Comparison of ENCODE assay signal across 26 cellular contexts in genomic region chr16:88721815-88722755, GRCh38. TPM values are rescaled to one million over a fixed set of nuclear protein-coding genes. Genes with fewer than 3 reads are reported as not detected.
DNase-seq lines count a peak whose midpoint lies in the region; ATAC-seq, FAIRE-seq and TF ChIP-seq lines count a peak whose summit lies in the region.
"Had no signal": no experiment of that assay in that cellular context is flagged by ENCODE, and none has a peak within 500 bp of the region (broad histone marks: within the 10 kb centered on the region; RNA-seq: fewer than 3 reads in every experiment).

No MANE protein-coding gene starts in this region.

- in situ Hi-C loops in HepG2 (cut with HindIII; ENCODE audit: extremely low pct_ligation_motif_present, low pct_unique_long_range_greater_than_20kb): no loop called here

- DNase-seq in HepG2 (ENCODE audit: low spot score) (no peak), right lobe of liver (no peak), neuronal stem cell (ENCODE audit: low spot score) (no peak), T-helper 17 cell (no peak)
- DNase-seq in stimulated activated effector memory CD8-positive, alpha-beta T cell treated with anti-CD3 and anti-CD28 coated beads, Interleukin-12 subunit alpha, Interleukin-12 subunit beta, amount 100 ng/mL, for 72 hours (ENCODE audit: low spot score in 2 of 2): no peak
- DNase-seq: 8988T; ACHN; AML-193; BE2C; CD4-positive, alpha-beta T cell; CD8-positive, alpha-beta memory T cell; DMS 273 treated with DMSO at 0.1 percent for 48 hours; DMS79; EL; GDM1 had no signal

- H3K23ac ChIP-seq in neuronal stem cell (ENCODE audit: low read depth, low read length, poor library complexity): peak overlapping the region; percentile 73

- no peak for FAIRE-seq in HepG2 (lab: Jason Lieb, UNC)
- FAIRE-seq: A549, D721Med, GM12878, GM18507 had no signal

- H4K8ac ChIP-seq in neuronal stem cell (ENCODE audit: low read depth, low read length): no peak overlapping the region

- no peak overlapping the region for H3K27ac ChIP-seq in HepG2 (ENCODE audit: extremely low read length, insufficient read depth, low read length)
- no peak overlapping the region for H3K27ac ChIP-seq in right lobe of liver
- H3K27ac ChIP-seq in neuronal stem cell (replicated peaks; ENCODE audit: low read length): no peak overlapping the region
- H3K27ac ChIP-seq: A549; BLaER1 treated with 17β-estradiol and CSF1 and Interleukin-3, amounts not matched to agents 10 nM and 100 nM had no signal

- H3K27me3 Mint-ChIP-seq in T-helper 17 cell: no peaks in the 10 kb centered on the region
- H3K27me3 Mint-ChIP-seq: CD4-positive, alpha-beta T cell had no signal

- H3K4me1 ChIP-seq in HepG2 (ENCODE audit: insufficient read depth, low read length): no peaks in the 10 kb centered on the region
- H3K4me1 ChIP-seq in right lobe of liver: no peaks in the 10 kb centered on the region
- no peaks in the 10 kb centered on the region for H3K4me1 ChIP-seq in neuronal stem cell (ENCODE audit: control insufficient read depth in 2 of 2, insufficient read depth in 1 of 2, low read depth in 1 of 2, low read length in 2 of 2)
- H3K4me1 ChIP-seq: A549 had no signal

- H3K4me3 Mint-ChIP-seq in stimulated activated effector memory CD8-positive, alpha-beta T cell treated with anti-CD3 and anti-CD28 coated beads, Interleukin-12 subunit alpha, Interleukin-12 subunit beta, amount 100 ng/mL, for 72 hours: no peak overlapping the region
- no peak overlapping the region for H3K4me3 Mint-ChIP-seq in T-helper 17 cell
- H3K4me3 Mint-ChIP-seq: CD14-positive monocyte; CD4-positive, alpha-beta T cell; CD8-positive, alpha-beta memory T cell; GM23338; H9 had no signal

- ATAC-seq in HepG2 (no peak; the same call in 1 of the 3 replicates), right lobe of liver (no peak), T-helper 17 cell (no peak), GM18502 (IDR thresholded peaks at IDR 0.05; ENCODE audit: poor library complexity, unreplicated experiment) (no peak)
- no peak for ATAC-seq in stimulated activated effector memory CD8-positive, alpha-beta T cell treated with anti-CD3 and anti-CD28 coated beads, Interleukin-12 subunit alpha, Interleukin-12 subunit beta, amount 100 ng/mL, for 72 hours
- ATAC-seq in activated CD4-positive, CD25-positive, alpha-beta regulatory T cell treated with anti-CD3 and anti-CD28 coated beads, Interleukin-2, amount 50 U/mL, for 24 hours: no peak
- ATAC-seq: A549, GM12878, HCT116 had no signal

- H2AFZ ChIP-seq in HepG2 (ENCODE audit: low read length): no peak overlapping the region
- H2AFZ ChIP-seq in neuronal stem cell (ENCODE audit: low read length): no peak overlapping the region
- H2AFZ ChIP-seq: GM23338 had no signal

- H3K9ac ChIP-seq in HepG2 (ENCODE audit: insufficient read depth, low read depth, low read length): no peak overlapping the region
- H3K9ac ChIP-seq in neuronal stem cell (ENCODE audit: low read depth, low read length, poor library complexity): no peak overlapping the region
- H3K9ac ChIP-seq: BLaER1 treated with 17β-estradiol and CSF1 and Interleukin-3, amounts not matched to agents 10 nM and 100 nM had no signal

- H2BK5ac ChIP-seq in neuronal stem cell (ENCODE audit: low read length): no peak overlapping the region

- TF ChIP-seq RAD21 in HepG2 (CRISPR knock-in tag; IDR thresholded peaks at IDR 0.05): no peak

- 97% methylated on average over 41 of the region's 61 CpGs for WGBS in HepG2 (ENCODE audit: low lambda C conversion rate)
- WGBS in right lobe of liver (ENCODE audit: insufficient coverage, low coverage, low lambda C conversion rate, missing lambda C conversion rate): no CpG with 5 or more reads among the region's 61 CpGs
- WGBS in neuronal stem cell (ENCODE audit: extremely low coverage in 2 of 2, insufficient read length in 2 of 2, insufficient replicate concordance in 1 of 2), 2 donors: no CpG with 5 or more reads among the region's 61 CpGs

- H3K4me1 Mint-ChIP-seq in stimulated activated effector memory CD8-positive, alpha-beta T cell treated with anti-CD3 and anti-CD28 coated beads, Interleukin-12 subunit alpha, Interleukin-12 subunit beta, amount 100 ng/mL, for 72 hours: peaks cover 12% of the 10 kb centered on the region
- H3K4me1 Mint-ChIP-seq in T-helper 17 cell: peaks cover 3% of the 10 kb centered on the region
- H3K4me1 Mint-ChIP-seq: CD14-positive monocyte; CD8-positive, alpha-beta memory T cell; GM23338; H9 had no signal

- TF ChIP-seq CTCF in HepG2 (CRISPR knock-in tag; IDR thresholded peaks at IDR 0.05): no peak
- no peak for TF ChIP-seq CTCF in right lobe of liver (IDR thresholded peaks at IDR 0.05)

- peak overlapping the region; percentile 46 for H2AK5ac ChIP-seq in neuronal stem cell (ENCODE audit: low read depth, low read length)

- peaks cover 85% of the 10 kb centered on the region for H3K36me3 Mint-ChIP-seq in stimulated activated effector memory CD8-positive, alpha-beta T cell treated with anti-CD3 and anti-CD28 coated beads, Interleukin-12 subunit alpha, Interleukin-12 subunit beta, amount 100 ng/mL, for 72 hours
- H3K36me3 Mint-ChIP-seq in T-helper 17 cell (ENCODE audit: low read depth): no peaks in the 10 kb centered on the region

- intact Hi-C loops in HepG2 (cut with micrococcal nuclease; ENCODE audit: unreplicated experiment): no loop called here
- intact Hi-C loops in right lobe of liver (cut with DNase I): no loop called here

- H3K4me2 ChIP-seq in HepG2 (ENCODE audit: low read depth, low read length) (no peak overlapping the region), neuronal stem cell (ENCODE audit: insufficient read depth, low read length, poor library complexity, severe bottlenecking) (no peak overlapping the region)
- H3K4me2 ChIP-seq: A549; BLaER1 treated with 17β-estradiol and CSF1 and Interleukin-3, amounts not matched to agents 10 nM and 100 nM; GM23338 had no signal

- H3K79me2 ChIP-seq in HepG2 (ENCODE audit: insufficient read depth, low read length): no peaks in the 10 kb centered on the region

- peak overlapping the region; percentile 41 for H2BK12ac ChIP-seq in neuronal stem cell (ENCODE audit: low read length)

- TF ChIP-seq EP300 in HepG2 (IDR thresholded peaks at IDR 0.05; ENCODE audit: low read depth in 2 of 2, low read length in 2 of 2) (no peak), HepG2 (CRISPR knock-in tag; IDR thresholded peaks at IDR 0.05; ENCODE audit: borderline replicate concordance) (no peak)

- peaks cover 12% of the 10 kb centered on the region for H3K79me1 ChIP-seq in neuronal stem cell (ENCODE audit: low read depth, low read length)

- H3K18ac ChIP-seq in neuronal stem cell (ENCODE audit: low read length): no peak overlapping the region

- peaks cover 69 to 94% of the 10 kb centered on the region in 2 experiments; a peak in 4 of 5 replicates for H3K36me3 ChIP-seq in HepG2 (replicated peaks in 1 of 2; ENCODE audit: control insufficient read depth in 1 of 2, insufficient read depth in 2 of 2, low read length in 2 of 2)
- H3K36me3 ChIP-seq in right lobe of liver: peaks cover 0 to 84% (median 35%) of the 10 kb centered on the region in 4 donors
- peaks cover 9 to 24% of the 10 kb centered on the region in 2 donors for H3K36me3 ChIP-seq in neuronal stem cell (replicated peaks in 1 of 2; ENCODE audit: control insufficient read depth in 2 of 2, insufficient read depth in 2 of 2, low read length in 2 of 2)

- H3K27ac Mint-ChIP-seq in stimulated activated effector memory CD8-positive, alpha-beta T cell treated with anti-CD3 and anti-CD28 coated beads, Interleukin-12 subunit alpha, Interleukin-12 subunit beta, amount 100 ng/mL, for 72 hours: peak overlapping the region; percentile 14
- H3K27ac Mint-ChIP-seq in T-helper 17 cell: no peak overlapping the region
- H3K27ac Mint-ChIP-seq: CD14-positive monocyte; CD4-positive, alpha-beta T cell; CD8-positive, alpha-beta memory T cell; GM23338; H9 had no signal

- POLR2A ChIA-PET in HepG2 (lab: Yijun Ruan, JAX): no interaction called here

- BruUV-seq in HepG2 (replicated peaks; lab: Mats Ljungman, UMichigan): no TSS peak

- H4K91ac ChIP-seq in neuronal stem cell (ENCODE audit: low read depth, low read length, poor library complexity): no peak overlapping the region

- H2BK15ac ChIP-seq in neuronal stem cell (ENCODE audit: low read length): no peak overlapping the region

- H3K9me3 ChIP-seq in HepG2 (ENCODE audit: low read length): no peaks in the 10 kb centered on the region
- H3K9me3 ChIP-seq in right lobe of liver: no peaks in the 10 kb centered on the region
- H3K9me3 ChIP-seq in neuronal stem cell (replicated peaks in 1 of 2; ENCODE audit: control insufficient read depth in 2 of 2, insufficient read depth in 1 of 2, low read depth in 1 of 2, low read length in 2 of 2): no peaks in the 10 kb centered on the region
- no peaks in the 10 kb centered on the region for H3K9me3 ChIP-seq in T-helper 17 cell (ENCODE audit: control insufficient read depth, low read length, poor library complexity, severe bottlenecking)
- H3K9me3 ChIP-seq: A549; BE2C; BLaER1 treated with 17β-estradiol and CSF1 and Interleukin-3, amounts not matched to agents 10 nM and 100 nM had no signal

- no peak overlapping the region for H3K4ac ChIP-seq in neuronal stem cell (ENCODE audit: low read length)

- H3K27me3 ChIP-seq in HepG2 (ENCODE audit: control insufficient read depth in 1 of 2, insufficient read depth in 2 of 2, low read length in 2 of 2): no peaks in the 10 kb centered on the region
- H3K27me3 ChIP-seq in right lobe of liver: no peaks in the 10 kb centered on the region
- H3K27me3 ChIP-seq in neuronal stem cell (ENCODE audit: control insufficient read depth in 3 of 3, insufficient read depth in 3 of 3, low read depth in 1 of 3, low read length in 3 of 3): no peaks in the 10 kb centered on the region
- H3K27me3 ChIP-seq: BE2C; BLaER1 treated with 17β-estradiol and CSF1 and Interleukin-3, amounts not matched to agents 10 nM and 100 nM had no signal

- TF ChIP-seq POLR2A in HepG2 (IDR thresholded peaks at IDR 0.05; ENCODE audit: insufficient read depth in 1 of 2, low read depth in 2 of 2, low read length in 2 of 2) (no peak), right lobe of liver (IDR thresholded peaks at IDR 0.05) (no peak)

- H3K9me3 Mint-ChIP-seq in stimulated activated effector memory CD8-positive, alpha-beta T cell treated with anti-CD3 and anti-CD28 coated beads, Interleukin-12 subunit alpha, Interleukin-12 subunit beta, amount 100 ng/mL, for 72 hours: no peaks in the 10 kb centered on the region
- H3K9me3 Mint-ChIP-seq: CD14-positive monocyte; CD4-positive, alpha-beta T cell; CD8-positive, alpha-beta memory T cell; GM23338; H9 had no signal

- no peaks in the 10 kb centered on the region for H4K20me1 ChIP-seq in HepG2 (ENCODE audit: insufficient read depth, low read length)

- H3K4me3 ChIP-seq in HepG2 (replicated peaks in 1 of 3; ENCODE audit: insufficient read depth in 1 of 3, low read depth in 2 of 3, low read length in 3 of 3) (no peak overlapping the region), right lobe of liver (no peak overlapping the region), neuronal stem cell (ENCODE audit: low read length in 2 of 2) (no peak overlapping the region)
- H3K4me3 ChIP-seq: A549; BLaER1 treated with 17β-estradiol and CSF1 and Interleukin-3, amounts not matched to agents 10 nM and 100 nM; GM12878; GM23338 had no signal

- no peak overlapping the region for H3K14ac ChIP-seq in neuronal stem cell (ENCODE audit: low read length)

- CTCF ChIA-PET in HepG2 (lab: Yijun Ruan, JAX; ENCODE audit: low intra/inter-chr PET ratio, low total read pairs): no interaction called here

- H2BK120ac ChIP-seq in neuronal stem cell (ENCODE audit: low read depth, low read length): no peak overlapping the region

RNA-seq across cellular contexts. Expression of gene CTU2, which starts 15.8 kb away (rescaled TPM):
- 21.9 TPM in 2 replicates for total RNA-seq in HepG2 (2016; rRNA removed; fragmentation: Illumina TruSeq; extraction: Trizol)
- 11.4 and 12.8 TPM in 2 replicates for total RNA-seq in HepG2 (2016; cell fraction: cytosol; rRNA removed; fragmentation: Illumina TruSeq; extraction: Trizol; ENCODE audit: low read depth)
- 16.8 and 22.4 TPM in 2 replicates for total RNA-seq in HepG2 (2016; cell fraction: insoluble cytoplasmic fraction; rRNA removed; fragmentation: Illumina TruSeq; extraction: Trizol)
- 13.8 and 15.9 TPM in 2 replicates for total RNA-seq in HepG2 (2016; cell fraction: membrane; rRNA removed; fragmentation: Illumina TruSeq; extraction: Trizol)
- total RNA-seq in HepG2 (2016; cell fraction: nucleus; rRNA removed; fragmentation: Illumina TruSeq; extraction: Trizol): 16.7 and 17.2 TPM in 2 replicates
- 13.3 and 18.5 TPM in 2 replicates for polyA plus RNA-seq in HepG2 (2011; rRNA removed)
- 11.8 and 19.4 TPM in 2 replicates for polyA plus RNA-seq in HepG2 (2011; cell fraction: cytosol; rRNA removed)
- polyA plus RNA-seq in HepG2 (2011; cell fraction: nucleus; rRNA removed): 63.3 and 73.6 TPM in 2 replicates
- 11.6 and 15.1 TPM in 2 replicates for polyA plus RNA-seq in HepG2 (2012)
- polyA plus RNA-seq in HepG2 (2016; cell fraction: cytosol; fragmentation: Illumina TruSeq; extraction: Trizol; ENCODE audit: low read depth): 12.4 and 16.5 TPM in 2 replicates
- 20.9 and 22.4 TPM in 2 replicates for polyA plus RNA-seq in HepG2 (2016; cell fraction: insoluble cytoplasmic fraction; fragmentation: Illumina TruSeq; extraction: Trizol; ENCODE audit: low read depth)
- 13.3 and 14.9 TPM in 2 replicates for polyA plus RNA-seq in HepG2 (2016; cell fraction: membrane; fragmentation: Illumina TruSeq; extraction: Trizol; ENCODE audit: low read depth)
- 39.4 and 44.9 TPM in 2 replicates for polyA plus RNA-seq in HepG2 (2016; cell fraction: nucleus; fragmentation: Illumina TruSeq; extraction: Trizol; ENCODE audit: insufficient read depth, low read depth)
- 23.1 and 25.7 TPM in 2 replicates for polyA minus RNA-seq in HepG2 (2011; rRNA and poly(A)+ RNA removed; ENCODE audit: low replicate concordance)
- polyA minus RNA-seq in HepG2 (2011; cell fraction: cytosol; rRNA and poly(A)+ RNA removed): 15.2 and 18.6 TPM in 2 replicates
- 19.3 and 20.7 TPM in 2 replicates for polyA minus RNA-seq in HepG2 (2011; cell fraction: nucleus; rRNA and poly(A)+ RNA removed)
- 1 to 10 TPM; 5.0 to 9.5 (median 8.2) TPM for total RNA-seq in right lobe of liver
- polyA plus RNA-seq in neuronal stem cell (2013, experiment 1 of 2): 25.8 TPM
- polyA plus RNA-seq in neuronal stem cell (2013, experiment 2 of 2): 28.0 TPM
- 10 to 100 TPM; 22.4 to 33.6 TPM for total RNA-seq in T-helper 17 cell

RNA-seq across cellular contexts. Expression of gene RNF166, which starts 15.9 kb away (rescaled TPM):
- 15.1 and 23.0 TPM in 2 replicates for total RNA-seq in HepG2 (2016; rRNA removed; fragmentation: Illumina TruSeq; extraction: Trizol)
- total RNA-seq in HepG2 (2016; cell fraction: cytosol; rRNA removed; fragmentation: Illumina TruSeq; extraction: Trizol; ENCODE audit: low read depth): 36.0 and 37.2 TPM in 2 replicates
- 17.3 and 23.3 TPM in 2 replicates for total RNA-seq in HepG2 (2016; cell fraction: insoluble cytoplasmic fraction; rRNA removed; fragmentation: Illumina TruSeq; extraction: Trizol)
- 41.6 and 45.9 TPM in 2 replicates for total RNA-seq in HepG2 (2016; cell fraction: membrane; rRNA removed; fragmentation: Illumina TruSeq; extraction: Trizol)
- 14.0 and 14.1 TPM in 2 replicates for total RNA-seq in HepG2 (2016; cell fraction: nucleus; rRNA removed; fragmentation: Illumina TruSeq; extraction: Trizol)
- polyA plus RNA-seq in HepG2 (2011; rRNA removed): 21.4 and 26.2 TPM in 2 replicates
- 14.8 and 24.4 TPM in 2 replicates for polyA plus RNA-seq in HepG2 (2011; cell fraction: cytosol; rRNA removed)
- 83.8 and 91.3 TPM in 2 replicates for polyA plus RNA-seq in HepG2 (2011; cell fraction: nucleus; rRNA removed)
- polyA plus RNA-seq in HepG2 (2012): 12.2 and 16.1 TPM in 2 replicates
- 22.9 and 25.4 TPM in 2 replicates for polyA plus RNA-seq in HepG2 (2016; cell fraction: cytosol; fragmentation: Illumina TruSeq; extraction: Trizol; ENCODE audit: low read depth)
- 19.2 and 20.2 TPM in 2 replicates for polyA plus RNA-seq in HepG2 (2016; cell fraction: insoluble cytoplasmic fraction; fragmentation: Illumina TruSeq; extraction: Trizol; ENCODE audit: low read depth)
- polyA plus RNA-seq in HepG2 (2016; cell fraction: membrane; fragmentation: Illumina TruSeq; extraction: Trizol; ENCODE audit: low read depth): 32.0 and 34.1 TPM in 2 replicates
- polyA plus RNA-seq in HepG2 (2016; cell fraction: nucleus; fragmentation: Illumina TruSeq; extraction: Trizol; ENCODE audit: insufficient read depth, low read depth): 36.7 and 43.4 TPM in 2 replicates
- 11.5 and 25.6 TPM in 2 replicates for polyA minus RNA-seq in HepG2 (2011; rRNA and poly(A)+ RNA removed; ENCODE audit: low replicate concordance)
- 12.9 and 17.8 TPM in 2 replicates for polyA minus RNA-seq in HepG2 (2011; cell fraction: cytosol; rRNA and poly(A)+ RNA removed)
- polyA minus RNA-seq in HepG2 (2011; cell fraction: nucleus; rRNA and poly(A)+ RNA removed): 14.2 and 18.7 TPM in 2 replicates
- 10 to 100 TPM in 2 of 6 experiments, 1 to 10 TPM in 4; 8.1 to 12.8 (median 10.0) TPM for total RNA-seq in right lobe of liver
- polyA plus RNA-seq in neuronal stem cell (2013, experiment 1 of 2): 20.4 TPM
- polyA plus RNA-seq in neuronal stem cell (2013, experiment 2 of 2): 19.1 TPM
- total RNA-seq in T-helper 17 cell: 100 to 1,000 TPM; 235 to 398 TPM

RNA-seq across cellular contexts. Expression of gene SNAI3, which starts 35.8 kb away (rescaled TPM):
- total RNA-seq in HepG2 (2016; rRNA removed; fragmentation: Illumina TruSeq; extraction: Trizol): 0.09 and 0.18 TPM in 2 replicates
- total RNA-seq in HepG2 (2016; cell fraction: cytosol; rRNA removed; fragmentation: Illumina TruSeq; extraction: Trizol; ENCODE audit: low read depth): not detected in 2 replicates
- 0.13 and 0.17 TPM in 2 replicates for total RNA-seq in HepG2 (2016; cell fraction: insoluble cytoplasmic fraction; rRNA removed; fragmentation: Illumina TruSeq; extraction: Trizol)
- 0.12 TPM in 1 of 2 replicates, not detected in the other for total RNA-seq in HepG2 (2016; cell fraction: membrane; rRNA removed; fragmentation: Illumina TruSeq; extraction: Trizol)
- total RNA-seq in HepG2 (2016; cell fraction: nucleus; rRNA removed; fragmentation: Illumina TruSeq; extraction: Trizol): not detected in 2 replicates
- polyA plus RNA-seq in HepG2 (2011; rRNA removed): 0.18 and 0.40 TPM in 2 replicates
- polyA plus RNA-seq in HepG2 (2011; cell fraction: cytosol; rRNA removed): 0.18 and 0.44 TPM in 2 replicates
- polyA plus RNA-seq in HepG2 (2011; cell fraction: nucleus; rRNA removed): 0.35 and 0.64 TPM in 2 replicates
- polyA plus RNA-seq in HepG2 (2012): 0.40 and 0.47 TPM in 2 replicates
- polyA plus RNA-seq in HepG2 (2016; cell fraction: cytosol; fragmentation: Illumina TruSeq; extraction: Trizol; ENCODE audit: low read depth): 0.08 TPM in 1 of 2 replicates, not detected in the other
- 0.26 TPM in 1 of 2 replicates, not detected in the other for polyA plus RNA-seq in HepG2 (2016; cell fraction: insoluble cytoplasmic fraction; fragmentation: Illumina TruSeq; extraction: Trizol; ENCODE audit: low read depth)
- polyA plus RNA-seq in HepG2 (2016; cell fraction: membrane; fragmentation: Illumina TruSeq; extraction: Trizol; ENCODE audit: low read depth): 0.15 and 0.21 TPM in 2 replicates
- polyA plus RNA-seq in HepG2 (2016; cell fraction: nucleus; fragmentation: Illumina TruSeq; extraction: Trizol; ENCODE audit: insufficient read depth, low read depth): 0.27 TPM in 1 of 2 replicates, not detected in the other
- polyA minus RNA-seq in HepG2 (2011; rRNA and poly(A)+ RNA removed; ENCODE audit: low replicate concordance): 0.84 TPM in 1 of 2 replicates, not detected in the other
- not detected in 2 replicates for polyA minus RNA-seq in HepG2 (2011; cell fraction: cytosol; rRNA and poly(A)+ RNA removed)
- polyA minus RNA-seq in HepG2 (2011; cell fraction: nucleus; rRNA and poly(A)+ RNA removed): not detected in 2 replicates
- total RNA-seq in right lobe of liver: under 1 TPM; 0.15 to 0.98 (median 0.35) TPM
- polyA plus RNA-seq in neuronal stem cell (2013, experiment 1 of 2): 0.50 TPM
- polyA plus RNA-seq in neuronal stem cell (2013, experiment 2 of 2): 0.32 TPM
- 10 to 100 TPM in 1 of 2 donors, 1 to 10 TPM in 1; 7.7 to 10.2 TPM for total RNA-seq in T-helper 17 cell
- polyA plus RNA-seq: A549 had no signal

RNA-seq across cellular contexts. Expression of gene MVD, which starts 59.2 kb away (rescaled TPM):
- total RNA-seq in HepG2 (2016; rRNA removed; fragmentation: Illumina TruSeq; extraction: Trizol) (128 and 187 TPM in 2 replicates), right lobe of liver (10 to 100 TPM; 10.2 to 57.1 (median 15.2) TPM), T-helper 17 cell (10 to 100 TPM; 40.4 to 72.8 TPM)
- total RNA-seq in HepG2 (2016; cell fraction: cytosol; rRNA removed; fragmentation: Illumina TruSeq; extraction: Trizol; ENCODE audit: low read depth): 86.8 and 92.1 TPM in 2 replicates
- 110 and 194 TPM in 2 replicates for total RNA-seq in HepG2 (2016; cell fraction: insoluble cytoplasmic fraction; rRNA removed; fragmentation: Illumina TruSeq; extraction: Trizol)
- total RNA-seq in HepG2 (2016; cell fraction: membrane; rRNA removed; fragmentation: Illumina TruSeq; extraction: Trizol): 93.3 and 93.5 TPM in 2 replicates
- 150 and 173 TPM in 2 replicates for total RNA-seq in HepG2 (2016; cell fraction: nucleus; rRNA removed; fragmentation: Illumina TruSeq; extraction: Trizol)
- 28.1 and 68.9 TPM in 2 replicates for polyA plus RNA-seq in HepG2 (2011; rRNA removed)
- polyA plus RNA-seq in HepG2 (2011; cell fraction: cytosol; rRNA removed): 33.1 and 34.9 TPM in 2 replicates
- 340 and 407 TPM in 2 replicates for polyA plus RNA-seq in HepG2 (2011; cell fraction: nucleus; rRNA removed)
- polyA plus RNA-seq in HepG2 (2012): 81.3 and 104 TPM in 2 replicates
- polyA plus RNA-seq in HepG2 (2016; cell fraction: cytosol; fragmentation: Illumina TruSeq; extraction: Trizol; ENCODE audit: low read depth): 49.5 and 55.8 TPM in 2 replicates
- polyA plus RNA-seq in HepG2 (2016; cell fraction: insoluble cytoplasmic fraction; fragmentation: Illumina TruSeq; extraction: Trizol; ENCODE audit: low read depth): 117 and 128 TPM in 2 replicates
- 64.4 TPM in 2 replicates for polyA plus RNA-seq in HepG2 (2016; cell fraction: membrane; fragmentation: Illumina TruSeq; extraction: Trizol; ENCODE audit: low read depth)
- 435 and 459 TPM in 2 replicates for polyA plus RNA-seq in HepG2 (2016; cell fraction: nucleus; fragmentation: Illumina TruSeq; extraction: Trizol; ENCODE audit: insufficient read depth, low read depth)
- 8.9 and 43.8 TPM in 2 replicates for polyA minus RNA-seq in HepG2 (2011; rRNA and poly(A)+ RNA removed; ENCODE audit: low replicate concordance)
- polyA minus RNA-seq in HepG2 (2011; cell fraction: cytosol; rRNA and poly(A)+ RNA removed): 24.2 and 37.5 TPM in 2 replicates
- polyA minus RNA-seq in HepG2 (2011; cell fraction: nucleus; rRNA and poly(A)+ RNA removed): 34.4 and 55.3 TPM in 2 replicates
- 50.0 TPM for polyA plus RNA-seq in neuronal stem cell (2013, experiment 1 of 2)
- polyA plus RNA-seq in neuronal stem cell (2013, experiment 2 of 2): 51.3 TPM

Comparison
In these comparisons a context has a peak if more than half of its experiments do, and no peak if none do; other contexts are left out.
1. RNA of gene RNF166, which starts 15.9 kb away (total RNA-seq): 235 to 398 TPM in T-helper 17 cell; 14.0 to 45.9 TPM in HepG2 and 8.1 to 12.8 TPM in right lobe of liver; every median in the first group is over 4 times any median in the second.